28 cellular contexts compared by ENCODE assay signal in genomic region chr3:51173518-51174271, GRCh38.
A peak's percentile ranks its signal among the peaks of the same experiment; 100 is the strongest.
DNase-seq lines count a peak whose midpoint lies in the region; ATAC-seq, FAIRE-seq and TF ChIP-seq lines count a peak whose summit lies in the region.
"Had no signal": no experiment of that assay in that cellular context is flagged by ENCODE, and none has a peak within 500 bp of the region (broad histone marks: within the 10 kb centered on the region; RNA-seq: fewer than 3 reads in every experiment).

No MANE protein-coding gene starts in this region.

- H3K27me3 ChIP-seq in K562 (ENCODE audit: control insufficient read depth in 2 of 2, insufficient read depth in 2 of 2, low read length in 2 of 2) (no peaks in the 10 kb centered on the region), endodermal cell (ENCODE audit: control insufficient read depth, insufficient read depth, low read length, poor library complexity, severe bottlenecking) (no peaks in the 10 kb centered on the region)
- H3K27me3 ChIP-seq: BE2C, BLaER1 had no signal

- no peak overlapping the region for H3K9ac ChIP-seq in K562 (ENCODE audit: insufficient read depth in 1 of 2, low read depth in 2 of 2, low read length in 2 of 2)
- H3K9ac ChIP-seq in endodermal cell (ENCODE audit: extremely low read depth, low read length, poor library complexity, severe bottlenecking) = no peak overlapping the region
- H3K9ac ChIP-seq: BLaER1 had no signal

- no peak for TF ChIP-seq POLR2A in K562 (conservative IDR thresholded peaks at IDR 0.05)

- DNase-seq in OCI-M1 (lab: John Stamatoyannopoulos, UW) (peak; percentile 0), K562 (ENCODE audit: extremely low read depth in 1 of 4, low spot score in 3 of 4) (no peak), endodermal cell (no peak), hypothalamus (lab: John Stamatoyannopoulos, UW) (no peak), substantia nigra (lab: John Stamatoyannopoulos, UW) (no peak), ecto neural progenitor cell (ENCODE audit: low spot score) (no peak), DMS53 treated with DMSO at 0.1 percent for 48 hours (lab: John Stamatoyannopoulos, UW; ENCODE audit: unreplicated experiment) (no peak)
- DNase-seq: 8988T; ACHN; BE2C; C1 segment of cervical spinal cord; CD4-positive, alpha-beta memory T cell; CD4-positive, CD25-positive, alpha-beta regulatory T cell; CD8-positive, alpha-beta memory T cell; COR-L47; DMS 273 treated with DMSO at 0.1 percent for 48 hours; DMS153; DMS53; DND-41; EL; GDM1 had no signal

- peaks cover 55% of the 10 kb centered on the region for H3K36me3 Mint-ChIP-seq in endodermal cell (ENCODE audit: low read depth)
- H3K36me3 Mint-ChIP-seq: CD14-positive monocyte; CD4-positive, CD25-positive, alpha-beta regulatory T cell had no signal

- POLR2A ChIA-PET in HEK293 (lab: Yijun Ruan, JAX) = no interaction called here
- POLR2A ChIA-PET in K562 (lab: Yijun Ruan, JAX) = no interaction called here

- peaks cover 67% of the 10 kb centered on the region for H3K9me3 Mint-ChIP-seq in endodermal cell

- H3K9me1 ChIP-seq in K562 (ENCODE audit: control insufficient read depth, insufficient read depth, low read length) = no peaks in the 10 kb centered on the region

- WGBS in K562 (ENCODE audit: insufficient coverage, low coverage, missing lambda C conversion rate) = 2% methylated on average over 3 of the region's 3 CpGs
- 97 to 100% methylated on average over 2 to 3 of the region's 3 CpGs for WGBS in endodermal cell (ENCODE audit: insufficient coverage in 1 of 2, insufficient read length in 1 of 2), 2 experiments

- no peaks in the 10 kb centered on the region for H3K79me2 ChIP-seq in K562 (ENCODE audit: control insufficient read depth, insufficient read depth, low read length)

- peaks cover 4% of the 10 kb centered on the region for H3K27me3 Mint-ChIP-seq in endodermal cell (ENCODE audit: insufficient read depth)
- H3K27me3 Mint-ChIP-seq: CD4-positive, alpha-beta memory T cell had no signal

- H3K4me3 ChIP-seq in HEK293 (ENCODE audit: low read depth, low read length) (no peak overlapping the region), K562 (no peak overlapping the region), endodermal cell (ENCODE audit: low read length) (peak overlapping the region; percentile 54)
- H3K4me3 ChIP-seq: BLaER1, GM12878 had no signal

- TF ChIP-seq RAD21 in K562 (CRISPR knock-in tag; conservative IDR thresholded peaks at IDR 0.05 in 1 of 2, IDR thresholded peaks at IDR 0.05 in 1 of 2) = no peak

- H3K4me1 ChIP-seq in HEK293 (ENCODE audit: control insufficient read depth, insufficient read depth, low read length) (no peaks in the 10 kb centered on the region), K562 (replicated peaks in 1 of 2; ENCODE audit: control insufficient read depth in 2 of 2, insufficient read depth in 2 of 2, low read length in 2 of 2) (no peaks in the 10 kb centered on the region), endodermal cell (ENCODE audit: control insufficient read depth, insufficient read depth, low read length) (no peaks in the 10 kb centered on the region)
- H3K4me1 ChIP-seq: BE2C, BLaER1 had no signal

- TF ChIP-seq CTCF in HEK293 (tag by site-specific recombination; IDR thresholded peaks at IDR 0.05) (no peak), K562 (IDR thresholded peaks at IDR 0.05 in 2 of 3, conservative IDR thresholded peaks at IDR 0.05 in 1 of 3; ENCODE audit: insufficient read depth in 2 of 3, low read depth in 1 of 3, low read length in 3 of 3) (no peak), endodermal cell (conservative IDR thresholded peaks at IDR 0.05) (no peak)

- in situ Hi-C loops in K562 (cut with MboI) = no loop called here

- H3K27ac Mint-ChIP-seq in endodermal cell = no peak overlapping the region
- H3K27ac Mint-ChIP-seq: CD14-positive monocyte; CD4-positive, alpha-beta memory T cell; CD4-positive, CD25-positive, alpha-beta regulatory T cell; CD8-positive, alpha-beta memory T cell had no signal

- intact Hi-C loops in K562 (cut with micrococcal nuclease) = no loop called here

- BruUV-seq in K562 (replicated peaks; lab: Mats Ljungman, UMichigan) = no TSS peak

- H3K36me3 ChIP-seq in HEK293 (ENCODE audit: control insufficient read depth in 2 of 2, insufficient read depth in 1 of 2, low read length in 2 of 2) = peaks cover 0 to 13% of the 10 kb centered on the region in 2 experiments; a peak in 1 of 3 replicates
- no peaks in the 10 kb centered on the region for H3K36me3 ChIP-seq in K562 (ENCODE audit: control insufficient read depth, insufficient read depth, low read length)
- peaks cover 21% of the 10 kb centered on the region for H3K36me3 ChIP-seq in endodermal cell (ENCODE audit: control insufficient read depth, insufficient read depth, low read length)
- H3K36me3 ChIP-seq: BE2C had no signal

- H3K9me3 ChIP-seq in HEK293 (ENCODE audit: control insufficient read depth, insufficient read depth, low read depth, low read length) = no peaks in the 10 kb centered on the region
- H3K9me3 ChIP-seq in K562 (replicated peaks; ENCODE audit: control insufficient read depth, insufficient read depth, low read depth, low read length) = no peaks in the 10 kb centered on the region
- H3K9me3 ChIP-seq in endodermal cell (ENCODE audit: control insufficient read depth, low read length) = peaks cover 61% of the 10 kb centered on the region
- H3K9me3 ChIP-seq: BE2C had no signal

- no peak overlapping the region for H3K4me3 Mint-ChIP-seq in endodermal cell
- H3K4me3 Mint-ChIP-seq: CD14-positive monocyte; CD4-positive, alpha-beta memory T cell; CD4-positive, CD25-positive, alpha-beta regulatory T cell; CD8-positive, alpha-beta memory T cell had no signal

- no peak for TF ChIP-seq EP300 in K562 (IDR thresholded peaks at IDR 0.05; ENCODE audit: low read length)

- H3K4me1 Mint-ChIP-seq in endodermal cell = no peaks in the 10 kb centered on the region
- H3K4me1 Mint-ChIP-seq: CD14-positive monocyte; CD4-positive, alpha-beta memory T cell; CD4-positive, CD25-positive, alpha-beta regulatory T cell; CD8-positive, alpha-beta memory T cell had no signal

- ATAC-seq in K562 = no peak
- ATAC-seq: GM12878 had no signal

- FAIRE-seq in K562 (lab: Jason Lieb, UNC) = no peak
- FAIRE-seq: A204.1, GM12878, GM12892, GM18507 had no signal

- no peaks in the 10 kb centered on the region for H4K20me1 ChIP-seq in K562 (replicated peaks; ENCODE audit: control insufficient read depth, insufficient read depth, low read length)
- H4K20me1 ChIP-seq: BLaER1 had no signal

- H2AFZ ChIP-seq in K562 (ENCODE audit: low read depth, low read length) = no peak overlapping the region

- CTCF ChIA-PET in HEK293 (lab: Yijun Ruan, JAX) = no interaction called here
- CTCF ChIA-PET in K562 (lab: Yijun Ruan, JAX; ENCODE audit: low intra/inter-chr PET ratio) = no interaction called here

- H3K27ac ChIP-seq in HEK293 (ENCODE audit: extremely low read depth, low read depth, low read length) (no peak overlapping the region), K562 (ENCODE audit: extremely low read depth, low read depth, low read length) (no peak overlapping the region), endodermal cell (ENCODE audit: low read depth, low read length) (no peak overlapping the region), substantia nigra (ENCODE audit: low read depth, low read length, poor library complexity, severe bottlenecking) (no peak overlapping the region)
- H3K27ac ChIP-seq: BLaER1 had no signal

- no peak overlapping the region for H3K4me2 ChIP-seq in K562 (ENCODE audit: insufficient read depth, low read length)
- H3K4me2 ChIP-seq: BLaER1 had no signal

TF ChIP-seq in HEK293, 187 proteins besides CTCF, POLR2A, EP300 and RAD21 (continues in another document):
- TF ChIP-seq KLF17 (tag by site-specific recombination; IDR thresholded peaks at IDR 0.05) = no peak
- TF ChIP-seq ZNF791 (tag by site-specific recombination; IDR thresholded peaks at IDR 0.05) = peak; percentile 95
- peak; percentile 88 for TF ChIP-seq SETDB1 (IDR thresholded peaks at IDR 0.05; ENCODE audit: insufficient read length, low read length)

TF ChIP-seq in K562, 482 proteins besides CTCF, POLR2A, EP300 and RAD21:
- no peak for TF ChIP-seq NCOR1 (IDR thresholded peaks at IDR 0.05)
- TF ChIP-seq MIER1 (IDR thresholded peaks at IDR 0.05; ENCODE audit: low read depth) = no peak
- TF ChIP-seq TRIM28 (IDR thresholded peaks at IDR 0.05) = peak; percentile 64
- TF ChIP-seq ZNF280A (IDR thresholded peaks at IDR 0.05; ENCODE audit: low read depth, partially characterized antibody) = peak; percentile 11
- TF ChIP-seq ARID3A (IDR thresholded peaks at IDR 0.05; ENCODE audit: borderline replicate concordance, low read depth, low read length) = no peak
- no peak for TF ChIP-seq MAFG (tag; conservative IDR thresholded peaks at IDR 0.05)
- TF ChIP-seq SNIP1 (IDR thresholded peaks at IDR 0.05; ENCODE audit: low read depth) = no peak

Comparison
In these comparisons a context has a peak if more than half of its experiments do, and no peak if none do; other contexts are left out.
1. Of the 44 proteins assayed by ChIP-seq in both K562 and HEK293: peak only in K562: TRIM28; only in HEK293: SETDB1; in both: none; in neither: 42.